Comparison of ENCODE assay signal across 1 cellular context in genomic region chr10:127979017-127979416, GRCh38.
TF ChIP-seq lines count a peak whose summit lies in the region.

No MANE protein-coding gene starts in this region.

TF ChIP-seq in endothelial cell of umbilical vein, 7 proteins besides CTCF, POLR2A, EP300 and RAD21:
- TF ChIP-seq GATA2 (IDR thresholded peaks at IDR 0.05; ENCODE audit: insufficient read depth, insufficient read length, low read depth, low read length) (peak; percentile 56), MYC (IDR thresholded peaks at IDR 0.05; ENCODE audit: low read depth, low read length) (no peak), EZH2 (IDR thresholded peaks at IDR 0.05; ENCODE audit: borderline replicate concordance, low read depth, low read length, severe bottlenecking) (no peak), FOS (IDR thresholded peaks at IDR 0.05; ENCODE audit: borderline replicate concordance, insufficient read depth, low read length) (peak; percentile 66), MAX (IDR thresholded peaks at IDR 0.05; ENCODE audit: insufficient read depth, insufficient read length) (no peak), JUN (IDR thresholded peaks at IDR 0.05; ENCODE audit: borderline replicate concordance, insufficient read depth, insufficient read length, low read depth) (peak; percentile 50), POLR2AphosphoS5 (IDR thresholded peaks at IDR 0.05; ENCODE audit: insufficient read depth, low read depth, low read length) (peak; percentile 66)
